ENCODE assay signal across 13 cellular contexts in the genomic region with DNA sequence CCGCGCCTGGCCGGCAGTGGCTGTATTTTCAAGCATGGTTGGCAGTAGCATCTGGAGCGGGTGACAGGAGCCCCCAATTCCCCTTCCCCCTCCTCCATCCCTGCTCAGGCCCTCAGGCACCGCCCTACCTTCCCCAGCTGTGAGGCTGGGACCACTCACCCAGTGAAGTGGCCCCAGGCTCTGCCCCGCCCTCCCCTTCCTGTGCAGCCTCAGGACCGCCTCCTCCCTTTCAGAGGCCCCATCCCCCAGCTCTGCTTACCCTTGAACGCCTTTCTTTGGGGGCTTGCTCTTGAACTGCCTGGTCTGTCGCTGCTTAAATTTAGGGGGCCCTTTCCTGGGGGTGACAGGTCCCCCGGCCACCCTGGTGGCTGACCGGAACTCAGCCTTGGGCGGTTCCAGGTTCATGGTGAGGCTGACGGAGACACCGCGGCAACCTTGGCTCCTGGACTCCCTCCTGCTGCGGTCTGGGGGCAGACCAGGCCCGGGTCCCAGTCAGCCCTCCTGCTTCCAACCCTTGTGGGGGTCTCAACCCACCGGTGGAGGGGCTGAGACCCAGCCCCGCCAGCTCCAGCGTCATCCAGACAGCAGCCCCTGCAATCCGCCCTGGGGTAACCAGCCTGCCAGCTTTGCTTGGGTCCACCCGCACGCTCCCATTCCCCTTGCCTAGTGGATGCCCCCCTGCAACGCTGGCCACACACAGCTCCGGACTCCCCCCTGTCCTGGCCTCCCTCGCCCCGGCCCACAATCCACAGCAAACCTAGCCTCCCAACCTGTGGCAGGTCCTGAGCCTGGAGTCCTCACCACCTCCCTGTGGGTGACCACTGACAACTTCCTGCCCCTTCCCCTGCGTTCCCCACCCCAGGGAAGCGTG. TPM values are rescaled to one million over a fixed set of nuclear protein-coding genes. Genes with fewer than 3 reads are reported as not detected.
DNase-seq lines count a peak whose midpoint lies in the region; ATAC-seq, FAIRE-seq and TF ChIP-seq lines count a peak whose summit lies in the region.
"Had no signal": no experiment of that assay in that cellular context is flagged by ENCODE, and none has a peak within 500 bp of the region (broad histone marks: within the 10 kb centered on the region; RNA-seq: fewer than 3 reads in every experiment).

No MANE protein-coding gene starts in this region.

- ATAC-seq in HepG2 (peak; percentile 14; the same call in 1 of the 3 replicates), HG03354 (IDR thresholded peaks at IDR 0.05; ENCODE audit: poor library complexity, severe bottlenecking, unreplicated experiment) (no peak)
- ATAC-seq: right cardiac atrium had no signal

- H3K36me3 ChIP-seq in HepG2 (replicated peaks in 1 of 2; ENCODE audit: control insufficient read depth in 1 of 2, insufficient read depth in 2 of 2, low read length in 2 of 2) (no peaks in the 10 kb centered on the region), thymus (ENCODE audit: control insufficient read depth, insufficient read depth) (no peaks in the 10 kb centered on the region)
- H3K36me3 ChIP-seq: BE2C had no signal

- H3K27me3 ChIP-seq in HepG2 (ENCODE audit: control insufficient read depth in 1 of 2, insufficient read depth in 2 of 2, low read length in 2 of 2) (peaks cover 0 to 17% of the 10 kb centered on the region in 2 experiments; a peak in 3 of 5 replicates), thymus (ENCODE audit: control insufficient read depth, insufficient read depth) (peaks cover 9% of the 10 kb centered on the region)

- FAIRE-seq in HepG2 (lab: Jason Lieb, UNC) (no peak), RCC 7860 (lab: Jason Lieb, UNC) (no peak)

- peak overlapping the region; percentile 85 for H3K4me3 Mint-ChIP-seq in activated naive CD4-positive, alpha-beta T cell treated with anti-CD3 and anti-CD28 coated beads, Interleukin-2, amount 10 ng/mL, durations not matched to agents 7 days and 5 days
- H3K4me3 Mint-ChIP-seq in activated T-helper 1 cell treated with anti-CD3 and anti-CD28 coated beads, Interleukin-12 subunit alpha, Interleukin-12 subunit beta, Interleukin-2, Interleukin-4 antibody, amounts not matched to agents 30 ng/mL and 10 ng/mL and 1 ng/mL, durations not matched to agents 14 hours and 24 hours and 36 hours, result peak overlapping the region; percentile 81

- peaks cover 6% of the 10 kb centered on the region; the same call in 1 of the 2 replicates for H3K9me3 ChIP-seq in HepG2 (ENCODE audit: low read length)
- H3K9me3 ChIP-seq in thymus (ENCODE audit: control insufficient read depth), result peaks cover 11% of the 10 kb centered on the region
- H3K9me3 ChIP-seq: BE2C had no signal

- no TSS peak for BruUV-seq in HepG2 (replicated peaks; lab: Mats Ljungman, UMichigan)

- no peak for TF ChIP-seq CTCF in HepG2 (CRISPR knock-in tag; IDR thresholded peaks at IDR 0.05)

- H3K4me2 ChIP-seq in HepG2 (ENCODE audit: low read depth, low read length), result peak overlapping the region; percentile 71

- TF ChIP-seq POLR2A in HepG2 (IDR thresholded peaks at IDR 0.05; ENCODE audit: insufficient read depth in 1 of 2, low read depth in 2 of 2, low read length in 2 of 2), result no peak

- peak overlapping the region; percentile 88 for H3K27ac Mint-ChIP-seq in activated naive CD4-positive, alpha-beta T cell treated with anti-CD3 and anti-CD28 coated beads, Interleukin-2, amount 10 ng/mL, durations not matched to agents 7 days and 5 days
- H3K27ac Mint-ChIP-seq in activated T-helper 1 cell treated with anti-CD3 and anti-CD28 coated beads, Interleukin-12 subunit alpha, Interleukin-12 subunit beta, Interleukin-2, Interleukin-4 antibody, amounts not matched to agents 30 ng/mL and 10 ng/mL and 1 ng/mL, durations not matched to agents 14 hours and 24 hours and 36 hours, result peak overlapping the region; percentile 68

- H3K4me1 Mint-ChIP-seq in activated naive CD4-positive, alpha-beta T cell treated with anti-CD3 and anti-CD28 coated beads, Interleukin-2, amount 10 ng/mL, durations not matched to agents 7 days and 5 days, result peaks cover 34% of the 10 kb centered on the region
- peaks cover 20% of the 10 kb centered on the region for H3K4me1 Mint-ChIP-seq in activated T-helper 1 cell treated with anti-CD3 and anti-CD28 coated beads, Interleukin-12 subunit alpha, Interleukin-12 subunit beta, Interleukin-2, Interleukin-4 antibody, amounts not matched to agents 30 ng/mL and 10 ng/mL and 1 ng/mL, durations not matched to agents 14 hours and 24 hours and 36 hours (ENCODE audit: low read depth)

- peaks cover 39% of the 10 kb centered on the region for H3K27me3 Mint-ChIP-seq in activated naive CD4-positive, alpha-beta T cell treated with anti-CD3 and anti-CD28 coated beads, Interleukin-2, amount 10 ng/mL, durations not matched to agents 7 days and 5 days
- H3K27me3 Mint-ChIP-seq in activated T-helper 1 cell treated with anti-CD3 and anti-CD28 coated beads, Interleukin-12 subunit alpha, Interleukin-12 subunit beta, Interleukin-2, Interleukin-4 antibody, amounts not matched to agents 30 ng/mL and 10 ng/mL and 1 ng/mL, durations not matched to agents 14 hours and 24 hours and 36 hours (ENCODE audit: insufficient read depth), result peaks cover 11% of the 10 kb centered on the region

- CTCF ChIA-PET in activated naive CD4-positive, alpha-beta T cell treated with anti-CD3 and anti-CD28 coated beads, Interleukin-2, amount 10 ng/mL, durations not matched to agents 7 days and 5 days (lab: Charles Lee), result no interaction called here
- CTCF ChIA-PET in HepG2 (lab: Yijun Ruan, JAX; ENCODE audit: low intra/inter-chr PET ratio, low total read pairs), result no interaction called here

- intact Hi-C loops in activated T-helper 1 cell treated with anti-CD3 and anti-CD28 coated beads, Interleukin-12 subunit alpha, Interleukin-12 subunit beta, Interleukin-2, Interleukin-4 antibody, amounts not matched to agents 30 ng/mL and 10 ng/mL and 1 ng/mL, durations not matched to agents 14 hours and 24 hours and 36 hours (cut with micrococcal nuclease), result no loop called here
- intact Hi-C loops in HepG2 (cut with micrococcal nuclease; ENCODE audit: unreplicated experiment), result no loop called here

- no peak for TF ChIP-seq RAD21 in HepG2 (CRISPR knock-in tag; IDR thresholded peaks at IDR 0.05)

- no peak overlapping the region for H3K27ac ChIP-seq in HepG2 (ENCODE audit: extremely low read length, insufficient read depth, low read length)
- peak overlapping the region; percentile 21 for H3K27ac ChIP-seq in thymus (ENCODE audit: low read depth)

- H3K36me3 Mint-ChIP-seq in activated naive CD4-positive, alpha-beta T cell treated with anti-CD3 and anti-CD28 coated beads, Interleukin-2, amount 10 ng/mL, durations not matched to agents 7 days and 5 days, result peaks cover 4% of the 10 kb centered on the region
- H3K36me3 Mint-ChIP-seq in activated T-helper 1 cell treated with anti-CD3 and anti-CD28 coated beads, Interleukin-12 subunit alpha, Interleukin-12 subunit beta, Interleukin-2, Interleukin-4 antibody, amounts not matched to agents 30 ng/mL and 10 ng/mL and 1 ng/mL, durations not matched to agents 14 hours and 24 hours and 36 hours (ENCODE audit: low read depth), result no peaks in the 10 kb centered on the region

- 47% methylated on average over 20 of the region's 29 CpGs for WGBS in HepG2 (ENCODE audit: low lambda C conversion rate)
- WGBS in thymus, result 9% methylated on average over 29 of the region's 29 CpGs

- H3K4me3 ChIP-seq in HepG2 (replicated peaks in 1 of 3; ENCODE audit: insufficient read depth in 1 of 3, low read depth in 2 of 3, low read length in 3 of 3) (peak overlapping the region; percentile 39 to 61 (median 48); a peak in 5 of 6 replicates), thymus (ENCODE audit: low read length) (peak overlapping the region; percentile 60)

- H4K20me1 ChIP-seq in HepG2 (ENCODE audit: insufficient read depth, low read length), result no peaks in the 10 kb centered on the region

- peaks cover 59% of the 10 kb centered on the region for H3K4me1 ChIP-seq in HepG2 (ENCODE audit: insufficient read depth, low read length)
- peaks cover 5% of the 10 kb centered on the region for H3K4me1 ChIP-seq in thymus (ENCODE audit: control insufficient read depth, insufficient read depth, low read length)

- peak overlapping the region; percentile 43; the same call in 1 of the 2 replicates for H3K9ac ChIP-seq in HepG2 (ENCODE audit: insufficient read depth, low read depth, low read length)

- peaks cover 6% of the 10 kb centered on the region for H3K9me3 Mint-ChIP-seq in activated naive CD4-positive, alpha-beta T cell treated with anti-CD3 and anti-CD28 coated beads, Interleukin-2, amount 10 ng/mL, durations not matched to agents 7 days and 5 days
- no peaks in the 10 kb centered on the region for H3K9me3 Mint-ChIP-seq in activated T-helper 1 cell treated with anti-CD3 and anti-CD28 coated beads, Interleukin-12 subunit alpha, Interleukin-12 subunit beta, Interleukin-2, Interleukin-4 antibody, amounts not matched to agents 30 ng/mL and 10 ng/mL and 1 ng/mL, durations not matched to agents 14 hours and 24 hours and 36 hours

- in situ Hi-C loops in HepG2 (cut with HindIII; ENCODE audit: extremely low pct_ligation_motif_present, low pct_unique_long_range_greater_than_20kb), result no loop called here

- no peaks in the 10 kb centered on the region for H3K79me2 ChIP-seq in HepG2 (ENCODE audit: insufficient read depth, low read length)

- POLR2A ChIA-PET in HepG2 (lab: Yijun Ruan, JAX), result interaction anchor here (0.6 to 1.1 kb wide), 4 partner anchors 13 to 31 kb away, joined by 3 to 4 read pairs (median 3); partner anchors contain the start of genes ARL16, CCDC137, HGS and OXLD1

- TF ChIP-seq EP300 in HepG2 (IDR thresholded peaks at IDR 0.05; ENCODE audit: low read depth in 2 of 2, low read length in 2 of 2) (no peak), HepG2 (CRISPR knock-in tag; IDR thresholded peaks at IDR 0.05; ENCODE audit: borderline replicate concordance) (no peak)

- H2AFZ ChIP-seq in HepG2 (ENCODE audit: low read length), result no peak overlapping the region

- peak; percentile 61 for DNase-seq in activated naive CD4-positive, alpha-beta T cell treated with anti-CD3 and anti-CD28 coated beads, Interleukin-2, amount 10 ng/mL, durations not matched to agents 7 days and 5 days
- DNase-seq in activated naive CD4-positive, alpha-beta T cell treated with Interleukin-2 at 50 U/mL for 16 hours, result no peak
- no peak for DNase-seq in activated T-helper 1 cell treated with anti-CD3 and anti-CD28 coated beads, Interleukin-12 subunit alpha, Interleukin-12 subunit beta, Interleukin-2, Interleukin-4 antibody, amounts not matched to agents 30 ng/mL and 10 ng/mL and 1 ng/mL, durations not matched to agents 14 hours and 24 hours and 36 hours (ENCODE audit: low spot score)
- DNase-seq in HepG2 (ENCODE audit: low spot score), result no peak
- no peak for DNase-seq in kidney glomerular epithelial cell (lab: John Stamatoyannopoulos, UW)
- DNase-seq in RCC 7860 (ENCODE audit: low spot score), result no peak
- DNase-seq: activated CD4-positive, CD25-positive, alpha-beta regulatory T cell; BE2C; Kasumi-1 had no signal

RNA-seq across cellular contexts. Expression of gene PDE6G, which starts 3.2 kb away (rescaled TPM):
- total RNA-seq in activated T-helper 1 cell treated with anti-CD3 and anti-CD28 coated beads, Interleukin-12 subunit alpha, Interleukin-12 subunit beta, Interleukin-2, Interleukin-4 antibody, amounts not matched to agents 30 ng/mL and 10 ng/mL and 1 ng/mL, durations not matched to agents 14 hours and 24 hours and 36 hours, result 5.8 and 8.7 TPM in 2 replicates
- 1.0 and 1.4 TPM in 2 replicates for total RNA-seq in HepG2 (2016; rRNA removed; fragmentation: Illumina TruSeq; extraction: Trizol)
- 0.44 and 1.4 TPM in 2 replicates for total RNA-seq in HepG2 (2016; cell fraction: cytosol; rRNA removed; fragmentation: Illumina TruSeq; extraction: Trizol; ENCODE audit: low read depth)
- total RNA-seq in HepG2 (2016; cell fraction: insoluble cytoplasmic fraction; rRNA removed; fragmentation: Illumina TruSeq; extraction: Trizol), result 0.83 and 1.7 TPM in 2 replicates
- 1.2 and 1.4 TPM in 2 replicates for total RNA-seq in HepG2 (2016; cell fraction: membrane; rRNA removed; fragmentation: Illumina TruSeq; extraction: Trizol)
- 1.0 TPM in 1 of 2 replicates, not detected in the other for total RNA-seq in HepG2 (2016; cell fraction: nucleus; rRNA removed; fragmentation: Illumina TruSeq; extraction: Trizol)
- polyA plus RNA-seq in HepG2 (2011; rRNA removed), result 4.9 and 6.7 TPM in 2 replicates
- 4.9 and 5.2 TPM in 2 replicates for polyA plus RNA-seq in HepG2 (2011; cell fraction: cytosol; rRNA removed)
- polyA plus RNA-seq in HepG2 (2011; cell fraction: nucleus; rRNA removed), result 1.3 and 2.0 TPM in 2 replicates
- 1.8 and 3.1 TPM in 2 replicates for polyA plus RNA-seq in HepG2 (2012)
- 1.1 and 1.3 TPM in 2 replicates for polyA plus RNA-seq in HepG2 (2016; cell fraction: cytosol; fragmentation: Illumina TruSeq; extraction: Trizol; ENCODE audit: low read depth)
- polyA plus RNA-seq in HepG2 (2016; cell fraction: insoluble cytoplasmic fraction; fragmentation: Illumina TruSeq; extraction: Trizol; ENCODE audit: low read depth), result 1.9 and 2.0 TPM in 2 replicates
- polyA plus RNA-seq in HepG2 (2016; cell fraction: membrane; fragmentation: Illumina TruSeq; extraction: Trizol; ENCODE audit: low read depth), result 1.1 TPM in 2 replicates
- polyA plus RNA-seq in HepG2 (2016; cell fraction: nucleus; fragmentation: Illumina TruSeq; extraction: Trizol; ENCODE audit: insufficient read depth, low read depth), result 0.57 and 1.6 TPM in 2 replicates
- 0.56 and 4.7 TPM in 2 replicates for polyA minus RNA-seq in HepG2 (2011; rRNA and poly(A)+ RNA removed; ENCODE audit: low replicate concordance)
- polyA minus RNA-seq in HepG2 (2011; cell fraction: cytosol; rRNA and poly(A)+ RNA removed), result 0.79 TPM in 1 of 2 replicates, not detected in the other
- 0.26 TPM in 1 of 2 replicates, not detected in the other for polyA minus RNA-seq in HepG2 (2011; cell fraction: nucleus; rRNA and poly(A)+ RNA removed)
- 18.2 TPM for polyA plus RNA-seq in thymus
- total RNA-seq: cardiac septum had no signal
- polyA plus RNA-seq: right cardiac atrium had no signal

RNA-seq across cellular contexts. Expression of gene OXLD1, which starts 13.3 kb away (rescaled TPM):
- 54.3 and 57.5 TPM in 2 replicates for total RNA-seq in activated T-helper 1 cell treated with anti-CD3 and anti-CD28 coated beads, Interleukin-12 subunit alpha, Interleukin-12 subunit beta, Interleukin-2, Interleukin-4 antibody, amounts not matched to agents 30 ng/mL and 10 ng/mL and 1 ng/mL, durations not matched to agents 14 hours and 24 hours and 36 hours
- total RNA-seq in HepG2 (2016; rRNA removed; fragmentation: Illumina TruSeq; extraction: Trizol), result 34.9 and 37.5 TPM in 2 replicates
- 18.3 and 27.5 TPM in 2 replicates for total RNA-seq in HepG2 (2016; cell fraction: cytosol; rRNA removed; fragmentation: Illumina TruSeq; extraction: Trizol; ENCODE audit: low read depth)
- 34.8 and 36.8 TPM in 2 replicates for total RNA-seq in HepG2 (2016; cell fraction: insoluble cytoplasmic fraction; rRNA removed; fragmentation: Illumina TruSeq; extraction: Trizol)
- 37.8 and 42.1 TPM in 2 replicates for total RNA-seq in HepG2 (2016; cell fraction: membrane; rRNA removed; fragmentation: Illumina TruSeq; extraction: Trizol)
- total RNA-seq in HepG2 (2016; cell fraction: nucleus; rRNA removed; fragmentation: Illumina TruSeq; extraction: Trizol), result 25.0 and 26.4 TPM in 2 replicates
- polyA plus RNA-seq in HepG2 (2011; rRNA removed) (27.1 and 40.3 TPM in 2 replicates), thymus (83.0 TPM)
- polyA plus RNA-seq in HepG2 (2011; cell fraction: cytosol; rRNA removed), result 26.2 and 44.6 TPM in 2 replicates
- polyA plus RNA-seq in HepG2 (2011; cell fraction: nucleus; rRNA removed), result 114 and 127 TPM in 2 replicates
- 19.0 and 25.6 TPM in 2 replicates for polyA plus RNA-seq in HepG2 (2012)
- polyA plus RNA-seq in HepG2 (2016; cell fraction: cytosol; fragmentation: Illumina TruSeq; extraction: Trizol; ENCODE audit: low read depth), result 14.5 and 20.0 TPM in 2 replicates
- 24.5 and 26.4 TPM in 2 replicates for polyA plus RNA-seq in HepG2 (2016; cell fraction: insoluble cytoplasmic fraction; fragmentation: Illumina TruSeq; extraction: Trizol; ENCODE audit: low read depth)
- 21.9 and 27.2 TPM in 2 replicates for polyA plus RNA-seq in HepG2 (2016; cell fraction: membrane; fragmentation: Illumina TruSeq; extraction: Trizol; ENCODE audit: low read depth)
- 40.3 and 44.2 TPM in 2 replicates for polyA plus RNA-seq in HepG2 (2016; cell fraction: nucleus; fragmentation: Illumina TruSeq; extraction: Trizol; ENCODE audit: insufficient read depth, low read depth)
- polyA minus RNA-seq in HepG2 (2011; rRNA and poly(A)+ RNA removed; ENCODE audit: low replicate concordance), result 10.9 and 18.2 TPM in 2 replicates
- 5.9 and 9.5 TPM in 2 replicates for polyA minus RNA-seq in HepG2 (2011; cell fraction: cytosol; rRNA and poly(A)+ RNA removed)
- 11.2 and 15.5 TPM in 2 replicates for polyA minus RNA-seq in HepG2 (2011; cell fraction: nucleus; rRNA and poly(A)+ RNA removed)

RNA-seq across cellular contexts. Expression of gene CCDC137, which starts 13.4 kb away (rescaled TPM):
- total RNA-seq in activated T-helper 1 cell treated with anti-CD3 and anti-CD28 coated beads, Interleukin-12 subunit alpha, Interleukin-12 subunit beta, Interleukin-2, Interleukin-4 antibody, amounts not matched to agents 30 ng/mL and 10 ng/mL and 1 ng/mL, durations not matched to agents 14 hours and 24 hours and 36 hours, result 59.3 and 62.1 TPM in 2 replicates
- 34.4 and 39.1 TPM in 2 replicates for total RNA-seq in HepG2 (2016; rRNA removed; fragmentation: Illumina TruSeq; extraction: Trizol)
- 10.7 and 10.8 TPM in 2 replicates for total RNA-seq in HepG2 (2016; cell fraction: cytosol; rRNA removed; fragmentation: Illumina TruSeq; extraction: Trizol; ENCODE audit: low read depth)
- 31.3 and 40.3 TPM in 2 replicates for total RNA-seq in HepG2 (2016; cell fraction: insoluble cytoplasmic fraction; rRNA removed; fragmentation: Illumina TruSeq; extraction: Trizol)
- 16.9 and 19.0 TPM in 2 replicates for total RNA-seq in HepG2 (2016; cell fraction: membrane; rRNA removed; fragmentation: Illumina TruSeq; extraction: Trizol)
- total RNA-seq in HepG2 (2016; cell fraction: nucleus; rRNA removed; fragmentation: Illumina TruSeq; extraction: Trizol), result 20.9 and 21.8 TPM in 2 replicates
- polyA plus RNA-seq in HepG2 (2011; rRNA removed) (14.6 and 14.7 TPM in 2 replicates), thymus (42.5 TPM)
- polyA plus RNA-seq in HepG2 (2011; cell fraction: cytosol; rRNA removed), result 10.9 and 12.3 TPM in 2 replicates
- 18.8 and 20.1 TPM in 2 replicates for polyA plus RNA-seq in HepG2 (2011; cell fraction: nucleus; rRNA removed)
- polyA plus RNA-seq in HepG2 (2012), result 15.7 and 20.6 TPM in 2 replicates
- polyA plus RNA-seq in HepG2 (2016; cell fraction: cytosol; fragmentation: Illumina TruSeq; extraction: Trizol; ENCODE audit: low read depth), result 6.0 and 6.1 TPM in 2 replicates
- 43.6 and 43.8 TPM in 2 replicates for polyA plus RNA-seq in HepG2 (2016; cell fraction: insoluble cytoplasmic fraction; fragmentation: Illumina TruSeq; extraction: Trizol; ENCODE audit: low read depth)
- 11.4 and 11.7 TPM in 2 replicates for polyA plus RNA-seq in HepG2 (2016; cell fraction: membrane; fragmentation: Illumina TruSeq; extraction: Trizol; ENCODE audit: low read depth)
- 75.0 and 87.7 TPM in 2 replicates for polyA plus RNA-seq in HepG2 (2016; cell fraction: nucleus; fragmentation: Illumina TruSeq; extraction: Trizol; ENCODE audit: insufficient read depth, low read depth)
- polyA minus RNA-seq in HepG2 (2011; rRNA and poly(A)+ RNA removed; ENCODE audit: low replicate concordance), result 4.1 and 5.1 TPM in 2 replicates
- 5.1 and 5.5 TPM in 2 replicates for polyA minus RNA-seq in HepG2 (2011; cell fraction: cytosol; rRNA and poly(A)+ RNA removed)
- polyA minus RNA-seq in HepG2 (2011; cell fraction: nucleus; rRNA and poly(A)+ RNA removed), result 7.0 and 8.8 TPM in 2 replicates

RNA-seq across cellular contexts. Expression of gene TSPAN10, which starts 16.1 kb away (rescaled TPM):
- total RNA-seq in activated T-helper 1 cell treated with anti-CD3 and anti-CD28 coated beads, Interleukin-12 subunit alpha, Interleukin-12 subunit beta, Interleukin-2, Interleukin-4 antibody, amounts not matched to agents 30 ng/mL and 10 ng/mL and 1 ng/mL, durations not matched to agents 14 hours and 24 hours and 36 hours, result 0.21 and 0.66 TPM in 2 replicates
- total RNA-seq in HepG2 (2016; rRNA removed; fragmentation: Illumina TruSeq; extraction: Trizol), result 0.27 and 0.75 TPM in 2 replicates
- total RNA-seq in HepG2 (2016; cell fraction: cytosol; rRNA removed; fragmentation: Illumina TruSeq; extraction: Trizol; ENCODE audit: low read depth), result not detected in 2 replicates
- 0.22 and 0.71 TPM in 2 replicates for total RNA-seq in HepG2 (2016; cell fraction: insoluble cytoplasmic fraction; rRNA removed; fragmentation: Illumina TruSeq; extraction: Trizol)
- 0.21 and 0.25 TPM in 2 replicates for total RNA-seq in HepG2 (2016; cell fraction: membrane; rRNA removed; fragmentation: Illumina TruSeq; extraction: Trizol)
- 0.53 and 0.78 TPM in 2 replicates for total RNA-seq in HepG2 (2016; cell fraction: nucleus; rRNA removed; fragmentation: Illumina TruSeq; extraction: Trizol)
- polyA plus RNA-seq in HepG2 (2011; rRNA removed), result 0.54 and 0.67 TPM in 2 replicates
- 0.23 and 0.59 TPM in 2 replicates for polyA plus RNA-seq in HepG2 (2011; cell fraction: cytosol; rRNA removed)
- polyA plus RNA-seq in HepG2 (2011; cell fraction: nucleus; rRNA removed), result 1.3 and 1.4 TPM in 2 replicates
- polyA plus RNA-seq in HepG2 (2012), result 0.69 and 0.90 TPM in 2 replicates
- polyA plus RNA-seq in HepG2 (2016; cell fraction: cytosol; fragmentation: Illumina TruSeq; extraction: Trizol; ENCODE audit: low read depth), result 0.12 and 0.31 TPM in 2 replicates
- polyA plus RNA-seq in HepG2 (2016; cell fraction: insoluble cytoplasmic fraction; fragmentation: Illumina TruSeq; extraction: Trizol; ENCODE audit: low read depth), result 0.32 and 0.46 TPM in 2 replicates
- 0.22 and 0.23 TPM in 2 replicates for polyA plus RNA-seq in HepG2 (2016; cell fraction: membrane; fragmentation: Illumina TruSeq; extraction: Trizol; ENCODE audit: low read depth)
- polyA plus RNA-seq in HepG2 (2016; cell fraction: nucleus; fragmentation: Illumina TruSeq; extraction: Trizol; ENCODE audit: insufficient read depth, low read depth), result 0.91 and 1.2 TPM in 2 replicates
- polyA minus RNA-seq in HepG2 (2011; rRNA and poly(A)+ RNA removed; ENCODE audit: low replicate concordance), result 2.7 and 2.8 TPM in 2 replicates
- 0.49 and 0.62 TPM in 2 replicates for polyA minus RNA-seq in HepG2 (2011; cell fraction: cytosol; rRNA and poly(A)+ RNA removed)
- 0.87 and 1.5 TPM in 2 replicates for polyA minus RNA-seq in HepG2 (2011; cell fraction: nucleus; rRNA and poly(A)+ RNA removed)
- polyA plus RNA-seq in thymus, result 1.8 TPM

RNA-seq across cellular contexts. Expression of gene NPLOC4, which starts 16.2 kb away (rescaled TPM):
- 138 and 157 TPM in 2 replicates for total RNA-seq in activated T-helper 1 cell treated with anti-CD3 and anti-CD28 coated beads, Interleukin-12 subunit alpha, Interleukin-12 subunit beta, Interleukin-2, Interleukin-4 antibody, amounts not matched to agents 30 ng/mL and 10 ng/mL and 1 ng/mL, durations not matched to agents 14 hours and 24 hours and 36 hours
- 57.0 and 64.7 TPM in 2 replicates for total RNA-seq in HepG2 (2016; rRNA removed; fragmentation: Illumina TruSeq; extraction: Trizol)
- 21.7 and 30.6 TPM in 2 replicates for total RNA-seq in HepG2 (2016; cell fraction: cytosol; rRNA removed; fragmentation: Illumina TruSeq; extraction: Trizol; ENCODE audit: low read depth)
- 49.8 and 63.0 TPM in 2 replicates for total RNA-seq in HepG2 (2016; cell fraction: insoluble cytoplasmic fraction; rRNA removed; fragmentation: Illumina TruSeq; extraction: Trizol)
- total RNA-seq in HepG2 (2016; cell fraction: membrane; rRNA removed; fragmentation: Illumina TruSeq; extraction: Trizol), result 66.9 and 73.6 TPM in 2 replicates
- total RNA-seq in HepG2 (2016; cell fraction: nucleus; rRNA removed; fragmentation: Illumina TruSeq; extraction: Trizol), result 43.4 and 46.0 TPM in 2 replicates
- polyA plus RNA-seq in HepG2 (2011; rRNA removed) (95.3 and 97.0 TPM in 2 replicates), thymus (43.3 TPM)
- 69.9 and 79.4 TPM in 2 replicates for polyA plus RNA-seq in HepG2 (2011; cell fraction: cytosol; rRNA removed)
- polyA plus RNA-seq in HepG2 (2011; cell fraction: nucleus; rRNA removed), result 144 and 145 TPM in 2 replicates
- polyA plus RNA-seq in HepG2 (2012), result 35.2 and 49.4 TPM in 2 replicates
- 14.0 and 18.8 TPM in 2 replicates for polyA plus RNA-seq in HepG2 (2016; cell fraction: cytosol; fragmentation: Illumina TruSeq; extraction: Trizol; ENCODE audit: low read depth)
- 48.3 and 63.0 TPM in 2 replicates for polyA plus RNA-seq in HepG2 (2016; cell fraction: insoluble cytoplasmic fraction; fragmentation: Illumina TruSeq; extraction: Trizol; ENCODE audit: low read depth)
- 38.6 and 39.0 TPM in 2 replicates for polyA plus RNA-seq in HepG2 (2016; cell fraction: membrane; fragmentation: Illumina TruSeq; extraction: Trizol; ENCODE audit: low read depth)
- polyA plus RNA-seq in HepG2 (2016; cell fraction: nucleus; fragmentation: Illumina TruSeq; extraction: Trizol; ENCODE audit: insufficient read depth, low read depth), result 78.2 and 87.8 TPM in 2 replicates
- 142 and 211 TPM in 2 replicates for polyA minus RNA-seq in HepG2 (2011; rRNA and poly(A)+ RNA removed; ENCODE audit: low replicate concordance)
- polyA minus RNA-seq in HepG2 (2011; cell fraction: cytosol; rRNA and poly(A)+ RNA removed), result 69.4 and 73.4 TPM in 2 replicates
- polyA minus RNA-seq in HepG2 (2011; cell fraction: nucleus; rRNA and poly(A)+ RNA removed), result 51.9 and 56.3 TPM in 2 replicates
